8 cellular contexts compared by ENCODE assay signal in the genomic region with DNA sequence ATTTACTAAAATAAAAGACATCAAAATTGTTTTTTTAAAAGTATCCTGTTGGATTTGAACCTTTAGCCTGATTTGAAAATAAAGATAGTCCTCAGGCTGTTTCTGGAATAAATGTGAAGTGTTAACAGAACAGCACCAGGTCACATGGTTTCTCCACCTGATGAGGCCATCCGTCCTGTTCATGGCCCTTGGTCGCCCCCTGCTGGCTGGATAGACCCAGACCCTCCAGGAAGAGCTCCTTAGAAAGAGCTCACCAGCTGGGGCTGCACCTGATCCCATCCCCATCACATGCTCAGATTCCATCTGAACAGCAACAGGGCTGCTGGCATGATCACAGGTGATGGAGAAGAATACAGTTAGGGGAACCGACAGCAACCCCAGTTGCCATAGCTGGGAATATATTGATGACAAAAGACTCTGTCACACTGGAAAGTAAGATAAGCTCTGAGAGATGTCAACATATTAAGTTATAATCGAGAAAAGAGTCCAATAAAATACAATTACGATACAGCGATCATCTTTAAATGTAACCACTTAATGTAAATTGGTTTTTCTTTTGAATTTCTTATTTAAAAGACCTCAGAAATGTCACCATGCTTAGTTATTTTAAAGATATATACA. TPM values are rescaled to one million over a fixed set of nuclear protein-coding genes. Genes with fewer than 3 reads are reported as not detected.
DNase-seq lines count a peak whose midpoint lies in the region; ATAC-seq, FAIRE-seq and TF ChIP-seq lines count a peak whose summit lies in the region.

No MANE protein-coding gene starts in this region.

- TF ChIP-seq CTCF in A673 (conservative IDR thresholded peaks at IDR 0.05; ENCODE audit: low read depth, low read length) (peak; percentile 94), K562 (IDR thresholded peaks at IDR 0.05 in 2 of 3, conservative IDR thresholded peaks at IDR 0.05 in 1 of 3; ENCODE audit: insufficient read depth in 2 of 3, low read depth in 1 of 3, low read length in 3 of 3) (peak; percentile 91 to 97 (median 95))

- H3K9me3 ChIP-seq in A673 (ENCODE audit: low read depth, low read length, poor library complexity, severe bottlenecking) (no peaks in the 10 kb centered on the region), K562 (replicated peaks; ENCODE audit: control insufficient read depth, insufficient read depth, low read depth, low read length) (no peaks in the 10 kb centered on the region), iPS DF 6.9 (ENCODE audit: control insufficient read depth, insufficient read depth, low read length) (no peaks in the 10 kb centered on the region)

- 0% methylated on average over 6 of the region's 6 CpGs for WGBS in K562 (ENCODE audit: insufficient coverage, low coverage, missing lambda C conversion rate)
- no CpG with 5 or more reads among the region's 6 CpGs for WGBS in iPS DF 6.9 (ENCODE audit: insufficient coverage, insufficient read length)

- peak; percentile 85 for DNase-seq in A673 (ENCODE audit: low spot score)
- DNase-seq in NCI-H2029 (lab: John Stamatoyannopoulos, UW) = peak; percentile 70
- peak; percentile 55 for DNase-seq in UCSD-AML1 (lab: John Stamatoyannopoulos, UW; ENCODE audit: unreplicated experiment)
- peak; percentile 89 to 95 (median 94) for DNase-seq in K562 (ENCODE audit: extremely low read depth in 1 of 4, low spot score in 3 of 4)
- peak; percentile 84 for DNase-seq in iPS DF 6.9 (ENCODE audit: low read depth, low spot score)
- DNase-seq in stimulated activated CD4-positive, alpha-beta T cell treated with anti-CD3 and anti-CD28 coated beads, Interleukin-15, amount 100 ng/mL, for 1 hour (ENCODE audit: low read depth in 1 of 2, low spot score in 1 of 2) = peak; percentile 65 to 86

- intact Hi-C loops in A673 (cut with micrococcal nuclease; ENCODE audit: unreplicated experiment) = loop anchor here (10.0 kb wide), 1 partner anchor 223 kb away; a partner anchor contains a TSS
- intact Hi-C loops in K562 (cut with micrococcal nuclease) = no loop called here

- no peaks in the 10 kb centered on the region for H3K79me2 ChIP-seq in K562 (ENCODE audit: control insufficient read depth, insufficient read depth, low read length)

- H3K9ac ChIP-seq in K562 (ENCODE audit: insufficient read depth in 1 of 2, low read depth in 2 of 2, low read length in 2 of 2) = no peak overlapping the region

- no peaks in the 10 kb centered on the region for H3K36me3 ChIP-seq in A673 (ENCODE audit: insufficient read depth, low read length, poor library complexity, severe bottlenecking)
- H3K36me3 ChIP-seq in K562 (ENCODE audit: control insufficient read depth, insufficient read depth, low read length) = no peaks in the 10 kb centered on the region
- no peaks in the 10 kb centered on the region for H3K36me3 ChIP-seq in iPS DF 6.9 (ENCODE audit: control insufficient read depth, insufficient read depth, low read length)

- H3K4me3 ChIP-seq in A673 (ENCODE audit: low read depth, low read length, poor library complexity, severe bottlenecking) = no peak overlapping the region
- H3K4me3 ChIP-seq in K562 = no peak overlapping the region
- H3K4me3 ChIP-seq in iPS DF 6.9 (ENCODE audit: low read length) = no peak overlapping the region

- FAIRE-seq in K562 (lab: Jason Lieb, UNC) = peak; percentile 92

- no peaks in the 10 kb centered on the region for H3K9me1 ChIP-seq in K562 (ENCODE audit: control insufficient read depth, insufficient read depth, low read length)

- no peak for TF ChIP-seq POLR2A in K562 (conservative IDR thresholded peaks at IDR 0.05)

- peak; percentile 99 for ATAC-seq in GM18519 (IDR thresholded peaks at IDR 0.05; ENCODE audit: low FRiP score, unreplicated experiment)
- ATAC-seq in HG03025 (IDR thresholded peaks at IDR 0.05; ENCODE audit: low FRiP score, unreplicated experiment) = peak; percentile 99
- peak; percentile 100 for ATAC-seq in K562

- in situ Hi-C loops in K562 (cut with MboI) = no loop called here

- CTCF ChIA-PET in A673 (lab: Charles Lee) = interaction anchor here (0.6 to 1.2 kb wide), 5 partner anchors 11 to 393 kb away, joined by 3 to 10 read pairs (median 4); a partner anchor contains a TSS
- CTCF ChIA-PET in K562 (lab: Yijun Ruan, JAX; ENCODE audit: low intra/inter-chr PET ratio) = interaction anchor here (0.5 to 2.2 kb wide), 3 partner anchors 391 to 1416 kb away, joined by 3 to 26 read pairs (median 5); no protein-coding TSS in a partner anchor

- H4K20me1 ChIP-seq in K562 (replicated peaks; ENCODE audit: control insufficient read depth, insufficient read depth, low read length) = no peaks in the 10 kb centered on the region

- BruUV-seq in A673 (replicated peaks; lab: Mats Ljungman, UMichigan) = no TSS peak
- no TSS peak for BruUV-seq in K562 (replicated peaks; lab: Mats Ljungman, UMichigan)

- H3K27ac ChIP-seq in A673 (ENCODE audit: low read depth, low read length, poor library complexity, severe bottlenecking) (no peak overlapping the region), K562 (ENCODE audit: extremely low read depth, low read depth, low read length) (no peak overlapping the region), iPS DF 6.9 (ENCODE audit: low read length) (no peak overlapping the region)

- H2AFZ ChIP-seq in K562 (ENCODE audit: low read depth, low read length) = no peak overlapping the region

- POLR2A ChIA-PET in A673 (lab: Charles Lee; ENCODE audit: low non-redundant PET) (no interaction called here), K562 (lab: Yijun Ruan, JAX) (interaction anchor here (0.6 to 1.2 kb wide), 7 partner anchors 10 to 1007 kb away, joined by 3 to 7 read pairs (median 4); no protein-coding TSS in a partner anchor)

- H3K27me3 ChIP-seq in A673 (replicated peaks; ENCODE audit: insufficient read depth, low read depth, low read length, poor library complexity) = no peaks in the 10 kb centered on the region
- no peaks in the 10 kb centered on the region for H3K27me3 ChIP-seq in K562 (ENCODE audit: control insufficient read depth in 2 of 2, insufficient read depth in 2 of 2, low read length in 2 of 2)
- no peaks in the 10 kb centered on the region for H3K27me3 ChIP-seq in iPS DF 6.9 (ENCODE audit: control insufficient read depth, insufficient read depth, low read length)

- peak; percentile 94 for TF ChIP-seq RAD21 in K562 (CRISPR knock-in tag; conservative IDR thresholded peaks at IDR 0.05 in 1 of 2, IDR thresholded peaks at IDR 0.05 in 1 of 2)

- no peak for TF ChIP-seq EP300 in K562 (IDR thresholded peaks at IDR 0.05; ENCODE audit: low read length)

- no peak overlapping the region for H3K4me2 ChIP-seq in K562 (ENCODE audit: insufficient read depth, low read length)

- H3K4me1 ChIP-seq in A673 (ENCODE audit: insufficient read depth, low read length, poor library complexity, severe bottlenecking) (no peaks in the 10 kb centered on the region), K562 (replicated peaks in 1 of 2; ENCODE audit: control insufficient read depth in 2 of 2, insufficient read depth in 2 of 2, low read length in 2 of 2) (no peaks in the 10 kb centered on the region), iPS DF 6.9 (ENCODE audit: control insufficient read depth, insufficient read depth, low read length) (no peaks in the 10 kb centered on the region)

RNA-seq across cellular contexts. Expression of a gene that starts 4.8 kb away (rescaled TPM):
- total RNA-seq in A673 (2021) = not detected in 2 replicates
- total RNA-seq in K562 (2011; cell fraction: chromatin; rRNA removed; ENCODE audit: low replicate concordance) = not detected in 2 replicates
- not detected in 2 replicates for total RNA-seq in K562 (2011; cell fraction: nucleolus; rRNA removed)
- not detected in 2 replicates for total RNA-seq in K562 (2011; cell fraction: nucleoplasm; rRNA removed)
- total RNA-seq in K562 (2014; rRNA removed) = not detected in 2 replicates
- not detected in 2 replicates for total RNA-seq in K562 (2014; rRNA removed; fragmentation: Illumina TruSeq; extraction: Trizol)
- total RNA-seq in K562 (2015; rRNA removed; fragmentation: Illumina TruSeq; extraction: Trizol) = not detected in 2 replicates
- not detected in 2 replicates for total RNA-seq in K562 (2021)
- polyA plus RNA-seq in K562 (2011; rRNA removed) = not detected in 2 replicates
- polyA plus RNA-seq in K562 (2011; cell fraction: cytosol; rRNA removed) = not detected in 2 replicates
- polyA plus RNA-seq in K562 (2011; cell fraction: nucleus; rRNA removed) = not detected in 2 replicates
- not detected in 2 replicates for polyA plus RNA-seq in K562 (2012)
- polyA plus RNA-seq in K562 (2014; fragmentation: Illumina TruSeq; extraction: Trizol) = not detected in 2 replicates
- not detected for polyA plus RNA-seq in K562 (2014; fragmentation: Nextera tagmentation; extraction: Ambion mirVana)
- not detected in 2 replicates for polyA plus RNA-seq in K562 (2014; rRNA removed)
- polyA minus RNA-seq in K562 (2011; rRNA and poly(A)+ RNA removed) = not detected in 2 replicates
- polyA minus RNA-seq in K562 (2011; cell fraction: cytosol; rRNA and poly(A)+ RNA removed) = not detected in 2 replicates
- not detected in 2 replicates for polyA minus RNA-seq in K562 (2011; cell fraction: nucleus; rRNA and poly(A)+ RNA removed)

RNA-seq across cellular contexts. Expression of a gene that starts 18.4 kb away (rescaled TPM):
- total RNA-seq in A673 (2021) (not detected in 2 replicates), K562 (2014; rRNA removed) (not detected in 2 replicates), K562 (2014; rRNA removed; fragmentation: Illumina TruSeq; extraction: Trizol) (not detected in 2 replicates), K562 (2015; rRNA removed; fragmentation: Illumina TruSeq; extraction: Trizol) (not detected in 2 replicates), K562 (2021) (not detected in 2 replicates)
- total RNA-seq in K562 (2011; cell fraction: chromatin; rRNA removed; ENCODE audit: low replicate concordance) = not detected in 2 replicates
- not detected in 2 replicates for total RNA-seq in K562 (2011; cell fraction: nucleolus; rRNA removed)
- not detected in 2 replicates for total RNA-seq in K562 (2011; cell fraction: nucleoplasm; rRNA removed)
- polyA plus RNA-seq in K562 (2011; rRNA removed) (not detected in 2 replicates), K562 (2014; fragmentation: Illumina TruSeq; extraction: Trizol) (not detected in 2 replicates), K562 (2014; fragmentation: Nextera tagmentation; extraction: Ambion mirVana) (not detected), K562 (2014; rRNA removed) (not detected in 2 replicates)
- not detected in 2 replicates for polyA plus RNA-seq in K562 (2011; cell fraction: cytosol; rRNA removed)
- polyA plus RNA-seq in K562 (2011; cell fraction: nucleus; rRNA removed) = not detected in 2 replicates
- not detected in 2 replicates for polyA plus RNA-seq in K562 (2012)
- polyA minus RNA-seq in K562 (2011; rRNA and poly(A)+ RNA removed) = not detected in 2 replicates
- polyA minus RNA-seq in K562 (2011; cell fraction: cytosol; rRNA and poly(A)+ RNA removed) = not detected in 2 replicates
- not detected in 2 replicates for polyA minus RNA-seq in K562 (2011; cell fraction: nucleus; rRNA and poly(A)+ RNA removed)

RNA-seq across cellular contexts. Expression of a gene that starts 41.7 kb away (rescaled TPM):
- not detected in 2 replicates for total RNA-seq in A673 (2021)
- total RNA-seq in K562 (2011; cell fraction: chromatin; rRNA removed; ENCODE audit: low replicate concordance) = not detected in 2 replicates
- not detected in 2 replicates for total RNA-seq in K562 (2011; cell fraction: nucleolus; rRNA removed)
- total RNA-seq in K562 (2011; cell fraction: nucleoplasm; rRNA removed) = not detected in 2 replicates
- not detected in 2 replicates for total RNA-seq in K562 (2014; rRNA removed)
- not detected in 2 replicates for total RNA-seq in K562 (2014; rRNA removed; fragmentation: Illumina TruSeq; extraction: Trizol)
- not detected in 2 replicates for total RNA-seq in K562 (2015; rRNA removed; fragmentation: Illumina TruSeq; extraction: Trizol)
- not detected in 2 replicates for total RNA-seq in K562 (2021)
- not detected in 2 replicates for polyA plus RNA-seq in K562 (2011; rRNA removed)
- polyA plus RNA-seq in K562 (2011; cell fraction: cytosol; rRNA removed) = not detected in 2 replicates
- polyA plus RNA-seq in K562 (2011; cell fraction: nucleus; rRNA removed) = not detected in 2 replicates
- 0.01 TPM in 1 of 2 replicates, not detected in the other for polyA plus RNA-seq in K562 (2012)
- polyA plus RNA-seq in K562 (2014; fragmentation: Illumina TruSeq; extraction: Trizol) = not detected in 2 replicates
- not detected for polyA plus RNA-seq in K562 (2014; fragmentation: Nextera tagmentation; extraction: Ambion mirVana)
- not detected in 2 replicates for polyA plus RNA-seq in K562 (2014; rRNA removed)
- polyA minus RNA-seq in K562 (2011; rRNA and poly(A)+ RNA removed) = not detected in 2 replicates
- polyA minus RNA-seq in K562 (2011; cell fraction: cytosol; rRNA and poly(A)+ RNA removed) = not detected in 2 replicates
- not detected in 2 replicates for polyA minus RNA-seq in K562 (2011; cell fraction: nucleus; rRNA and poly(A)+ RNA removed)

RNA-seq across cellular contexts. Expression of a gene that starts 55.4 kb away (rescaled TPM):
- total RNA-seq in A673 (2021) (not detected in 2 replicates), K562 (2014; rRNA removed) (not detected in 2 replicates), K562 (2014; rRNA removed; fragmentation: Illumina TruSeq; extraction: Trizol) (not detected in 2 replicates), K562 (2015; rRNA removed; fragmentation: Illumina TruSeq; extraction: Trizol) (0.04 TPM in 1 of 2 replicates, not detected in the other), K562 (2021) (0.07 TPM in 1 of 2 replicates, not detected in the other)
- total RNA-seq in K562 (2011; cell fraction: chromatin; rRNA removed; ENCODE audit: low replicate concordance) = 0.18 TPM in 1 of 2 replicates, not detected in the other
- total RNA-seq in K562 (2011; cell fraction: nucleolus; rRNA removed) = not detected in 2 replicates
- total RNA-seq in K562 (2011; cell fraction: nucleoplasm; rRNA removed) = not detected in 2 replicates
- polyA plus RNA-seq in K562 (2011; rRNA removed) (0.08 and 0.17 TPM in 2 replicates), K562 (2014; fragmentation: Illumina TruSeq; extraction: Trizol) (not detected in 2 replicates), K562 (2014; fragmentation: Nextera tagmentation; extraction: Ambion mirVana) (not detected), K562 (2014; rRNA removed) (0.07 TPM in 1 of 2 replicates, not detected in the other)
- not detected in 2 replicates for polyA plus RNA-seq in K562 (2011; cell fraction: cytosol; rRNA removed)
- polyA plus RNA-seq in K562 (2011; cell fraction: nucleus; rRNA removed) = 0.07 and 0.11 TPM in 2 replicates
- polyA plus RNA-seq in K562 (2012) = 0.06 TPM in 1 of 2 replicates, not detected in the other
- polyA minus RNA-seq in K562 (2011; rRNA and poly(A)+ RNA removed) = not detected in 2 replicates
- polyA minus RNA-seq in K562 (2011; cell fraction: cytosol; rRNA and poly(A)+ RNA removed) = not detected in 2 replicates
- polyA minus RNA-seq in K562 (2011; cell fraction: nucleus; rRNA and poly(A)+ RNA removed) = 0.40 TPM in 1 of 2 replicates, not detected in the other

RNA-seq across cellular contexts. Expression of a gene that starts 58.2 kb away (rescaled TPM):
- total RNA-seq in A673 (2021) (not detected in 2 replicates), K562 (2014; rRNA removed) (not detected in 2 replicates), K562 (2014; rRNA removed; fragmentation: Illumina TruSeq; extraction: Trizol) (not detected in 2 replicates), K562 (2015; rRNA removed; fragmentation: Illumina TruSeq; extraction: Trizol) (not detected in 2 replicates), K562 (2021) (not detected in 2 replicates)
- not detected in 2 replicates for total RNA-seq in K562 (2011; cell fraction: chromatin; rRNA removed; ENCODE audit: low replicate concordance)
- total RNA-seq in K562 (2011; cell fraction: nucleolus; rRNA removed) = not detected in 2 replicates
- total RNA-seq in K562 (2011; cell fraction: nucleoplasm; rRNA removed) = not detected in 2 replicates
- polyA plus RNA-seq in K562 (2011; rRNA removed) (not detected in 2 replicates), K562 (2014; fragmentation: Illumina TruSeq; extraction: Trizol) (not detected in 2 replicates), K562 (2014; fragmentation: Nextera tagmentation; extraction: Ambion mirVana) (not detected), K562 (2014; rRNA removed) (not detected in 2 replicates)
- not detected in 2 replicates for polyA plus RNA-seq in K562 (2011; cell fraction: cytosol; rRNA removed)
- not detected in 2 replicates for polyA plus RNA-seq in K562 (2011; cell fraction: nucleus; rRNA removed)
- polyA plus RNA-seq in K562 (2012) = not detected in 2 replicates
- polyA minus RNA-seq in K562 (2011; rRNA and poly(A)+ RNA removed) = not detected in 2 replicates
- polyA minus RNA-seq in K562 (2011; cell fraction: cytosol; rRNA and poly(A)+ RNA removed) = not detected in 2 replicates
- polyA minus RNA-seq in K562 (2011; cell fraction: nucleus; rRNA and poly(A)+ RNA removed) = not detected in 2 replicates
